ENCODE assay signal across 8 cellular contexts in the genomic region with DNA sequence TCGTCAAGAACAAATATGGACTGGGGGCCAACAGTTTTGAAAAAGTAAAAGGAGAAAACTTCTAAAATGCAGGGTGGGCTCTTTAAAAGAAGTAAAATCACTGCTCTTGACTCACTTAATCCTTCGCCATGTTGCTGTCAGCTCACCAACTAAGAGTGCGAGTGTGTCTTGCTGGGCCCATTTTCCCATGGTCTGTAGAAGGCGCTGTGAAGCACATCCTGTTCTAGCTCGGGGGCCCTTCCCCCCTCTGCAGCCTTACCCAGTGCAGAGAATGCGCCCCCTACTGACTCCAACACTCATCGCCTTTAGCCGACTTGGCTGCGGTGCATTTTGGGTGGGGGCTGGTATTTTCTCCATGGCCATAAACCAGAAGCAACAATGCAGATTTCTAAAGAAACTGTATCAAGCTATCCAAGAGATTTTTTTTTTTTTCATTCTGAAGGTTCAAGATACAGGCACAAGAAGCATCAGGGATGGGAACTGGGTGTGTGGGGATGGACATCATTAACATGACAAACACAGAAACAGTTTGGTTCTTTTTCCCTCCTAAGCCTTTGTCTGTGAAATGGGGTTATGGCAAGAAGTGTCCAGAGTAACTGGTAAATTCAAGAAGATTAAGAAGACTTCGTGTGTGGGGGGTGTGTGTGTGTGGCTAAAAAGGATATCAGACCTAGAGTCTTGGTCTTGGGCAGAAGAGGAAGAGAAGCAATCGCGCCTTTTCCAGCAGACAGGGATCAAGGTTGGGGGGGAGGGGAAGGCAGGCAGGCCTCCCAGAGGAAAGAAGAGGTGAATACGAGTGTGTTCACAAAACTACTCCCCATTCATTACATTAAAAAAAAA. TPM values are rescaled to one million over a fixed set of nuclear protein-coding genes. Genes with fewer than 3 reads are reported as not detected.
DNase-seq lines count a peak whose midpoint lies in the region; ATAC-seq and TF ChIP-seq lines count a peak whose summit lies in the region.

No MANE protein-coding gene starts in this region.

- in situ Hi-C loops in KBM-7 (cut with MboI; ENCODE audit: low pct_unique_long_range_greater_than_20kb, low sequenced_read_pairs): no loop called here

- peak overlapping the region; percentile 94 to 98 (median 96) for H3K27ac Mint-ChIP-seq in naive B cell
- H3K27ac Mint-ChIP-seq in stimulated activated effector memory CD8-positive, alpha-beta T cell treated with anti-CD3 and anti-CD28 coated beads, Interleukin-12 subunit alpha, Interleukin-12 subunit beta, amount 100 ng/mL, for 72 hours: peak overlapping the region; percentile 94

- intact Hi-C loops in PC-9 (cut with micrococcal nuclease; ENCODE audit: unreplicated experiment): loop anchor here (1.0 to 2.0 kb wide), 2 partner anchors 29 to 111 kb away; a partner anchor contains a TSS

- H3K27ac ChIP-seq in PC-9: no peak overlapping the region

- TSS peak; percentile 37 for BruUV-seq in PC-9 (replicated peaks; lab: Mats Ljungman, UMichigan)

- no peak overlapping the region for H2AFZ ChIP-seq in PC-9

- H3K36me3 ChIP-seq in PC-9 (ENCODE audit: low read depth): peaks cover 57% of the 10 kb centered on the region

- peaks cover 60% of the 10 kb centered on the region for H3K79me2 ChIP-seq in PC-9 (ENCODE audit: low read depth)

- H4K20me1 ChIP-seq in PC-9 (ENCODE audit: insufficient read depth): peaks cover 48% of the 10 kb centered on the region

- peak overlapping the region; percentile 69 for H3K4me3 ChIP-seq in PC-9

- ATAC-seq in GM21619 (IDR thresholded peaks at IDR 0.05; ENCODE audit: unreplicated experiment) (peak; percentile 64), naive B cell (ENCODE audit: low read depth in 2 of 2) (peak; percentile 60 to 61)
- peak; percentile 61 to 66 for ATAC-seq in activated T-cell treated with anti-CD3 and anti-CD28 coated beads, Interleukin-2, amount 50 U/mL, for 4 hours
- peak; percentile 84 for ATAC-seq in stimulated activated effector memory CD8-positive, alpha-beta T cell treated with anti-CD3 and anti-CD28 coated beads, Interleukin-12 subunit alpha, Interleukin-12 subunit beta, amount 100 ng/mL, for 72 hours

- H3K4me1 ChIP-seq in PC-9 (replicated peaks; ENCODE audit: insufficient read depth): peaks cover 39% of the 10 kb centered on the region

- H3K27me3 Mint-ChIP-seq in activated T-cell treated with anti-CD3 and anti-CD28 coated beads, Interleukin-2, amount 50 U/mL, for 4 hours (ENCODE audit: low read depth): no peaks in the 10 kb centered on the region
- H3K27me3 Mint-ChIP-seq in naive B cell: no peaks in the 10 kb centered on the region

- H3K4me1 Mint-ChIP-seq in activated T-cell treated with anti-CD3 and anti-CD28 coated beads, Interleukin-2, amount 50 U/mL, for 4 hours (ENCODE audit: low read depth): peaks cover 57% of the 10 kb centered on the region
- H3K4me1 Mint-ChIP-seq in naive B cell: peaks cover 35 to 46% (median 44%) of the 10 kb centered on the region in 3 donors
- H3K4me1 Mint-ChIP-seq in stimulated activated effector memory CD8-positive, alpha-beta T cell treated with anti-CD3 and anti-CD28 coated beads, Interleukin-12 subunit alpha, Interleukin-12 subunit beta, amount 100 ng/mL, for 72 hours: peaks cover 43% of the 10 kb centered on the region

- H3K27me3 ChIP-seq in PC-9 (ENCODE audit: insufficient read depth, low read depth): no peaks in the 10 kb centered on the region

- no peaks in the 10 kb centered on the region for H3K9me2 ChIP-seq in PC-9 (ENCODE audit: insufficient read depth)

- H3K4me3 Mint-ChIP-seq in activated T-cell treated with anti-CD3 and anti-CD28 coated beads, Interleukin-2, amount 50 U/mL, for 4 hours: peak overlapping the region; percentile 86
- peak overlapping the region; percentile 86 to 100 (median 95) for H3K4me3 Mint-ChIP-seq in naive B cell
- peak overlapping the region; percentile 90 for H3K4me3 Mint-ChIP-seq in stimulated activated effector memory CD8-positive, alpha-beta T cell treated with anti-CD3 and anti-CD28 coated beads, Interleukin-12 subunit alpha, Interleukin-12 subunit beta, amount 100 ng/mL, for 72 hours

- POLR2A ChIA-PET in PC-9 (lab: Charles Lee; ENCODE audit: unreplicated experiment): no interaction called here

- H3K36me3 Mint-ChIP-seq in activated T-cell treated with anti-CD3 and anti-CD28 coated beads, Interleukin-2, amount 50 U/mL, for 4 hours (ENCODE audit: insufficient read depth): peaks cover 30% of the 10 kb centered on the region
- H3K36me3 Mint-ChIP-seq in naive B cell: peaks cover 10 to 14% of the 10 kb centered on the region in 2 donors
- H3K36me3 Mint-ChIP-seq in stimulated activated effector memory CD8-positive, alpha-beta T cell treated with anti-CD3 and anti-CD28 coated beads, Interleukin-12 subunit alpha, Interleukin-12 subunit beta, amount 100 ng/mL, for 72 hours: peaks cover 95% of the 10 kb centered on the region

- DNase-seq in DMS153 (lab: John Stamatoyannopoulos, UW) (peak; percentile 88), KBM-7 (peak; percentile 98), PC-9 (peak; percentile 82 to 87), fibroblast of gingiva (ENCODE audit: low read depth) (peak; percentile 93), naive B cell (peak; percentile 91)
- DNase-seq in activated T-cell treated with anti-CD3 and anti-CD28 coated beads, Interleukin-2, amount 50 U/mL, for 4 hours: peak; percentile 88
- DNase-seq in stimulated activated effector memory CD8-positive, alpha-beta T cell treated with anti-CD3 and anti-CD28 coated beads, Interleukin-12 subunit alpha, Interleukin-12 subunit beta, amount 100 ng/mL, for 72 hours (ENCODE audit: low spot score in 2 of 2): peak; percentile 85 to 96

- peak; percentile 95 for TF ChIP-seq CTCF in PC-9 (conservative IDR thresholded peaks at IDR 0.05)

- peaks cover 44% of the 10 kb centered on the region for H3F3A ChIP-seq in PC-9 (ENCODE audit: insufficient read depth, low read depth)

- H3K9me3 ChIP-seq in PC-9 (ENCODE audit: insufficient read depth, low read depth): no peaks in the 10 kb centered on the region

- CTCF ChIA-PET in PC-9 (lab: Charles Lee): interaction anchor here (0.5 to 1.3 kb wide), 4 partner anchors 22 to 814 kb away, joined by 5 to 7 read pairs (median 6); a partner anchor contains a TSS

- no peaks in the 10 kb centered on the region for H3K9me3 Mint-ChIP-seq in activated T-cell treated with anti-CD3 and anti-CD28 coated beads, Interleukin-2, amount 50 U/mL, for 4 hours
- no peaks in the 10 kb centered on the region for H3K9me3 Mint-ChIP-seq in naive B cell
- H3K9me3 Mint-ChIP-seq in stimulated activated effector memory CD8-positive, alpha-beta T cell treated with anti-CD3 and anti-CD28 coated beads, Interleukin-12 subunit alpha, Interleukin-12 subunit beta, amount 100 ng/mL, for 72 hours: no peaks in the 10 kb centered on the region

- peak overlapping the region; percentile 94 for H3K4me2 ChIP-seq in PC-9

RNA-seq across cellular contexts. Expression of a gene that starts 1.7 kb away (rescaled TPM):
- total RNA-seq in PC-9 (2021): 83.3 and 104 TPM in 2 replicates
- 10 to 100 TPM; 55.0 to 59.6 (median 55.2) TPM for total RNA-seq in activated T-cell treated with anti-CD3 and anti-CD28 coated beads, Interleukin-2, amount 50 U/mL, for 4 hours
- polyA plus RNA-seq in naive B cell (ENCODE audit: low read depth in 6 of 6): 10 to 100 TPM in 3 of 6 donors, 1 to 10 TPM in 3; 5.5 to 15.7 (median 9.5) TPM

RNA-seq across cellular contexts. Expression of a gene that starts 28.8 kb away (rescaled TPM):
- 39.1 and 70.7 TPM in 2 replicates for total RNA-seq in PC-9 (2021)
- 10 to 100 TPM; 66.4 to 73.4 (median 70.9) TPM for total RNA-seq in activated T-cell treated with anti-CD3 and anti-CD28 coated beads, Interleukin-2, amount 50 U/mL, for 4 hours
- polyA plus RNA-seq in naive B cell (ENCODE audit: low read depth in 6 of 6): 10 to 100 TPM; 57.0 to 86.2 (median 71.5) TPM

RNA-seq across cellular contexts. Expression of a gene that starts 29.1 kb away (rescaled TPM):
- 4.8 and 5.5 TPM in 2 replicates for total RNA-seq in PC-9 (2021)
- 10 to 100 TPM in 2 of 3 donors, 1 to 10 TPM in 1; 8.7 to 10.3 (median 10.3) TPM for total RNA-seq in activated T-cell treated with anti-CD3 and anti-CD28 coated beads, Interleukin-2, amount 50 U/mL, for 4 hours
- 1 to 10 TPM; 3.8 to 5.0 (median 4.1) TPM for polyA plus RNA-seq in naive B cell (ENCODE audit: low read depth in 6 of 6)
